Comparison of ENCODE assay signal across 30 cellular contexts in the genomic region with DNA sequence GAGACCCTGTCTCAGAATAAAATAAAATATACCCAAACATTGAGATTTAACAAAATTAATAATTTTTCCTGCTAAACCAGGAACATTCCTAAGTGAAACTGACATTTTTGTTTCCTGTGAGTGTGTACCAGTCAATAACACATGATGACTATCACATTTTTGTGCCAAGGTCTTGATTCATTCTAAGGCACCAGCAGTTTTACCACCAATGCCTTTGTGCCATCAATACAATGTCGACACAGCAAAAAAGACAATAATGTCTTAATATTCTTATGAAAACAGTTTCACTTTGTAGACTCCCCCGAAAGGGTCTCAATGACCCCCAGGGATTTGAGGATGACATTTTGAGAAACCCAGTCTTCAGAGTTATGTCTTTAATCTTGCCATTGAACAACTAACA. TPM values are rescaled to one million over a fixed set of nuclear protein-coding genes. Genes with fewer than 3 reads are reported as not detected.
"Had no signal": no experiment of that assay in that cellular context is flagged by ENCODE, and none has a peak within 500 bp of the region (broad histone marks: within the 10 kb centered on the region; RNA-seq: fewer than 3 reads in every experiment).

No MANE protein-coding gene starts in this region.

- DNase-seq: activated B cell treated with CpG ODN at 0.5 μM for 24 hours; activated CD4-positive, alpha-beta T cell treated with anti-CD3 and anti-CD28 coated beads for 48 hours; activated CD4-positive, alpha-beta T cell treated with anti-CD3 and anti-CD28 coated beads, Interleukin-2, amount 50 U/mL, for 1 hour; activated CD4-positive, alpha-beta T cell treated with anti-CD3 and anti-CD28 coated beads, Interleukin-2, amount 50 U/mL, for 48 hours; activated CD8-positive, alpha-beta memory T cell treated with anti-CD3 and anti-CD28 coated beads for 24 hours; activated CD8-positive, alpha-beta T cell treated with anti-CD3 and anti-CD28 coated beads for 36 hours; activated effector memory CD4-positive, alpha-beta T cell treated with Interleukin-2 at 50 U/mL for 16 hours; activated gamma-delta T cell treated with Interleukin-2 at 50 U/mL for 16 hours; activated naive CD4-positive, alpha-beta T cell treated with anti-CD3 and anti-CD28 coated beads, Interleukin-2, amount 50 U/mL, for 16 hours; activated naive CD4-positive, alpha-beta T cell treated with Interleukin-2 at 50 U/mL for 16 hours; activated T-cell treated with anti-CD3 and anti-CD28 coated beads, Interleukin-2, amount 50 U/mL, for 4 hours; amniotic stem cell; anterior cingulate cortex; brain microvascular endothelial cell; cortex of kidney; dermis blood vessel endothelial cell; effector CD4-positive, alpha-beta T cell; effector memory CD8-positive, alpha-beta T cell; erythroblast; foreskin keratinocyte; heart right ventricle; T-helper 17 cell; T1000; WERI-Rb-1 had no signal

- H3K4me3 ChIP-seq: esophagus muscularis mucosa, gastroesophageal sphincter, heart right ventricle had no signal

- H3K9me3 ChIP-seq: esophagus muscularis mucosa, gastroesophageal sphincter, heart right ventricle had no signal

- FAIRE-seq: astrocyte, bronchial epithelial cell had no signal

- H3K27ac ChIP-seq: brain microvascular endothelial cell, esophagus muscularis mucosa, foreskin keratinocyte, gastroesophageal sphincter, heart right ventricle, WERI-Rb-1 had no signal

- ATAC-seq: activated CD4-positive, CD25-positive, alpha-beta regulatory T cell treated with anti-CD3 and anti-CD28 coated beads, Interleukin-2, amount 50 U/mL, for 24 hours; activated CD8-positive, alpha-beta T cell treated with anti-CD3 and anti-CD28 coated beads for 36 hours; activated T-cell treated with anti-CD3 and anti-CD28 coated beads, Interleukin-2, amount 50 U/mL, for 4 hours; activated T-helper 17 cell treated with anti-CD3 and anti-CD28 coated beads, Interleukin-2, amount 50 U/mL, for 72 hours; effector memory CD8-positive, alpha-beta T cell; foreskin keratinocyte; gastroesophageal sphincter; heart right ventricle; T-helper 17 cell had no signal

- H3K4me1 ChIP-seq: esophagus muscularis mucosa, foreskin keratinocyte, gastroesophageal sphincter, heart right ventricle had no signal

- H3K27me3 ChIP-seq: brain microvascular endothelial cell, esophagus muscularis mucosa, gastroesophageal sphincter had no signal

- H3K36me3 ChIP-seq: brain microvascular endothelial cell, esophagus muscularis mucosa, gastroesophageal sphincter, heart right ventricle, WERI-Rb-1 had no signal

RNA-seq across cellular contexts. Expression of a gene that starts 7.2 kb away (rescaled TPM):
- total RNA-seq: activated B cell treated with CpG ODN at 0.5 μM for 24 hours; activated CD8-positive, alpha-beta T cell treated with anti-CD3 and anti-CD28 coated beads for 36 hours; activated T-helper 17 cell treated with anti-CD3 and anti-CD28 coated beads, Interleukin-2, amount 50 U/mL, for 72 hours; T-helper 17 cell had no signal
